8 cellular contexts compared by ENCODE assay signal in genomic region chr5:126519223-126519622, GRCh38.
A peak's percentile ranks its signal among the peaks of the same experiment; 100 is the strongest.
DNase-seq lines count a peak whose midpoint lies in the region; ATAC-seq and TF ChIP-seq lines count a peak whose summit lies in the region.
"Not testable (repeated sequence)": the region's sequence is repeated elsewhere in the genome, so short reads cannot be mapped to it uniquely, and the experiment has no call there.

No MANE protein-coding gene starts in this region.

- not testable (repeated sequence) for H3K4me1 ChIP-seq in colonic mucosa
- H3K4me1 ChIP-seq in left ventricle myocardium inferior (peaks cover 44% of the 10 kb centered on the region), lower lobe of right lung (peaks cover 51% of the 10 kb centered on the region), tibial nerve (peaks cover 0 to 77% (median 35%) of the 10 kb centered on the region in 4 donors)

- H3K27me3 ChIP-seq in colonic mucosa; left ventricle myocardium inferior (ENCODE audit: low read depth); lower lobe of right lung (ENCODE audit: low read depth); tibial nerve: not testable (repeated sequence)

- TF ChIP-seq CTCF in colonic mucosa (IDR thresholded peaks at IDR 0.05); left ventricle myocardium inferior (IDR thresholded peaks at IDR 0.05; ENCODE audit: borderline replicate concordance); lower lobe of right lung (IDR thresholded peaks at IDR 0.05); tibial nerve (IDR thresholded peaks at IDR 0.05): not testable (repeated sequence)

- H3K4me3 ChIP-seq in colonic mucosa, left ventricle myocardium inferior, lower lobe of right lung, tibial nerve: not testable (repeated sequence)

- not testable (repeated sequence) for H3K9ac ChIP-seq in colonic mucosa (ENCODE audit: low read depth in 2 of 2, low read length in 2 of 2)

- TF ChIP-seq EP300 in tibial nerve (IDR thresholded peaks at IDR 0.05): not testable (repeated sequence)

- ATAC-seq in lower lobe of right lung: peak; percentile 61 to 73

- 61 to 66% methylated on average over 4 of the region's 4 CpGs for WGBS in tibial nerve, 2 donors

- not testable (repeated sequence) for H3K36me3 ChIP-seq in colonic mucosa, left ventricle myocardium inferior, lower lobe of right lung, tibial nerve

- DNase-seq in EH (ENCODE audit: low read depth) (peak; percentile 37), NCI-H345 (lab: John Stamatoyannopoulos, UW) (peak; percentile 17), colonic mucosa (peak; percentile 32), lower lobe of right lung (peak; percentile 85), renal cortical epithelial cell (ENCODE audit: low read depth) (peak; percentile 70), tibial nerve (ENCODE audit: low spot score in 2 of 2) (peak in 1 of 2 donors; percentile 41)
- not testable (repeated sequence) for DNase-seq in left ventricle myocardium inferior

- not testable (repeated sequence) for TF ChIP-seq POLR2A in tibial nerve (IDR thresholded peaks at IDR 0.05)

- intact Hi-C loops in colonic mucosa (cut with DNase I); left ventricle myocardium inferior (cut with micrococcal nuclease); lower lobe of right lung (cut with DNase I): not testable (repeated sequence)

- H3K27ac ChIP-seq in angular gyrus (ENCODE audit: low read depth, low read length): peak overlapping the region; percentile 75
- not testable (repeated sequence) for H3K27ac ChIP-seq in colonic mucosa
- peak overlapping the region; percentile 79 for H3K27ac ChIP-seq in left ventricle myocardium inferior (replicated peaks)
- peak overlapping the region; percentile 74 for H3K27ac ChIP-seq in lower lobe of right lung
- H3K27ac ChIP-seq in tibial nerve: peak overlapping the region; percentile 16 to 87 (median 72)

- H3K9me3 ChIP-seq in colonic mucosa; left ventricle myocardium inferior (replicated peaks); lower lobe of right lung; tibial nerve: not testable (repeated sequence)
